Comparison of ENCODE assay signal across 17 cellular contexts in genomic region chr7:122369756-122370155, GRCh38.
DNase-seq lines count a peak whose midpoint lies in the region; TF ChIP-seq lines count a peak whose summit lies in the region.
"Had no signal": no experiment of that assay in that cellular context is flagged by ENCODE, and none has a peak within 500 bp of the region (broad histone marks: within the 10 kb centered on the region; RNA-seq: fewer than 3 reads in every experiment).

No MANE protein-coding gene starts in this region.

- TF ChIP-seq CTCF in A673 (conservative IDR thresholded peaks at IDR 0.05; ENCODE audit: low read depth, low read length) = no peak
- TF ChIP-seq CTCF in GM10266 (IDR thresholded peaks at IDR 0.05; ENCODE audit: control insufficient read depth, insufficient read depth, low read depth, missing control alignments) = no peak

- no peak overlapping the region for H3K4me2 ChIP-seq in neuronal stem cell (ENCODE audit: insufficient read depth, low read length, poor library complexity, severe bottlenecking)
- H3K4me2 ChIP-seq: A549, BLaER1 had no signal

- H2AFZ ChIP-seq in neuronal stem cell (ENCODE audit: low read length) = no peak overlapping the region

- CTCF ChIA-PET in A673 (lab: Charles Lee) = no interaction called here

- in situ Hi-C loops in HAP-1 (cut with MboI; ENCODE audit: low sequenced_read_pairs) = no loop called here

- no peak overlapping the region for H2BK15ac ChIP-seq in neuronal stem cell (ENCODE audit: low read length)

- BruUV-seq in A673 (replicated peaks; lab: Mats Ljungman, UMichigan) = no TSS peak

- H2BK5ac ChIP-seq in neuronal stem cell (ENCODE audit: low read length) = no peak overlapping the region

- no peak overlapping the region for H3K4ac ChIP-seq in neuronal stem cell (ENCODE audit: low read length)

- H4K91ac ChIP-seq in neuronal stem cell (ENCODE audit: low read depth, low read length, poor library complexity) = no peak overlapping the region

- H3K79me1 ChIP-seq in neuronal stem cell (ENCODE audit: low read depth, low read length) = no peaks in the 10 kb centered on the region

- intact Hi-C loops in A673 (cut with micrococcal nuclease; ENCODE audit: unreplicated experiment) = no loop called here

- DNase-seq in A673 (ENCODE audit: low spot score) = peak; percentile 45
- peak; percentile 20 to 62 for DNase-seq in HAP-1 (ENCODE audit: low spot score in 2 of 2)
- DNase-seq in NCI-H82 treated with DMSO at 0.1 percent for 48 hours (lab: John Stamatoyannopoulos, UW; ENCODE audit: unreplicated experiment) = peak; percentile 99
- DNase-seq in neuronal stem cell (ENCODE audit: low spot score) = no peak
- DNase-seq in stimulated activated CD4-positive, alpha-beta T cell treated with anti-CD3 and anti-CD28 coated beads, Interleukin-2, amount 100 ng/mL, for 24 hours = no peak
- DNase-seq in middle frontal gyrus (ENCODE audit: extremely low spot score, low spot score) = no peak
- no peak for DNase-seq in GM10266 (ENCODE audit: extremely low spot score)
- DNase-seq: CD4-positive, alpha-beta memory T cell; DMS 273 treated with DMSO at 0.1 percent for 48 hours; DMS53; DND-41; EL; GOT3; H7 had no signal

- no peaks in the 10 kb centered on the region for H3K9me3 ChIP-seq in A673 (ENCODE audit: low read depth, low read length, poor library complexity, severe bottlenecking)
- no peaks in the 10 kb centered on the region for H3K9me3 ChIP-seq in HAP-1
- peaks cover 0 to 2% of the 10 kb centered on the region in 2 donors for H3K9me3 ChIP-seq in neuronal stem cell (replicated peaks in 1 of 2; ENCODE audit: control insufficient read depth in 2 of 2, insufficient read depth in 1 of 2, low read depth in 1 of 2, low read length in 2 of 2)
- H3K9me3 ChIP-seq: A549, BLaER1 had no signal

- no peak overlapping the region for H2AK5ac ChIP-seq in neuronal stem cell (ENCODE audit: low read depth, low read length)

- H3K9ac ChIP-seq in neuronal stem cell (ENCODE audit: low read depth, low read length, poor library complexity) = no peak overlapping the region
- H3K9ac ChIP-seq: BLaER1 had no signal

- H3K27me3 ChIP-seq in A673 (replicated peaks; ENCODE audit: insufficient read depth, low read depth, low read length, poor library complexity) (no peaks in the 10 kb centered on the region), HAP-1 (ENCODE audit: low read depth) (no peaks in the 10 kb centered on the region), neuronal stem cell (ENCODE audit: control insufficient read depth in 3 of 3, insufficient read depth in 3 of 3, low read depth in 1 of 3, low read length in 3 of 3) (no peaks in the 10 kb centered on the region)
- H3K27me3 ChIP-seq: BLaER1 had no signal

- H3K18ac ChIP-seq in neuronal stem cell (ENCODE audit: low read length) = no peak overlapping the region

- no peak overlapping the region for H4K8ac ChIP-seq in neuronal stem cell (ENCODE audit: low read depth, low read length)

- H3K36me3 ChIP-seq in A673 (ENCODE audit: insufficient read depth, low read length, poor library complexity, severe bottlenecking) (no peaks in the 10 kb centered on the region), HAP-1 (replicated peaks) (no peaks in the 10 kb centered on the region), neuronal stem cell (replicated peaks in 1 of 2; ENCODE audit: control insufficient read depth in 2 of 2, insufficient read depth in 2 of 2, low read length in 2 of 2) (no peaks in the 10 kb centered on the region)
- H3K36me3 ChIP-seq: BLaER1 had no signal

- POLR2A ChIA-PET in A673 (lab: Charles Lee; ENCODE audit: low non-redundant PET) = no interaction called here

- no peak overlapping the region for H3K14ac ChIP-seq in neuronal stem cell (ENCODE audit: low read length)

- H3K4me3 ChIP-seq in A673 (ENCODE audit: low read depth, low read length, poor library complexity, severe bottlenecking) (no peak overlapping the region), HAP-1 (no peak overlapping the region), neuronal stem cell (ENCODE audit: low read length in 2 of 2) (no peak overlapping the region)
- H3K4me3 ChIP-seq: A549, BLaER1 had no signal

- no peak overlapping the region for H3K23ac ChIP-seq in neuronal stem cell (ENCODE audit: low read depth, low read length, poor library complexity)

- H2BK12ac ChIP-seq in neuronal stem cell (ENCODE audit: low read length) = no peak overlapping the region

- H3K27ac ChIP-seq in A673 (ENCODE audit: low read depth, low read length, poor library complexity, severe bottlenecking) (no peak overlapping the region), neuronal stem cell (replicated peaks; ENCODE audit: low read length) (peak overlapping the region; percentile 0)
- H3K27ac ChIP-seq: 22Rv1, A549, BLaER1 had no signal

- no peak overlapping the region for H2BK120ac ChIP-seq in neuronal stem cell (ENCODE audit: low read depth, low read length)

- H3K4me1 ChIP-seq in A673 (ENCODE audit: insufficient read depth, low read length, poor library complexity, severe bottlenecking) (peaks cover 6% of the 10 kb centered on the region), HAP-1 (peaks cover 5% of the 10 kb centered on the region), neuronal stem cell (ENCODE audit: control insufficient read depth in 2 of 2, insufficient read depth in 1 of 2, low read depth in 1 of 2, low read length in 2 of 2) (peaks cover 0 to 4% of the 10 kb centered on the region in 2 donors)
- H3K4me1 ChIP-seq: A549, BLaER1 had no signal

Comparison
In these comparisons a context has a peak if more than half of its experiments do, and no peak if none do; other contexts are left out.
1. DNase-seq: peak in A673 (single experiment), HAP-1 (2 of 2) and NCI-H82 treated with DMSO at 0.1 percent for 48 hours (single experiment); none in neuronal stem cell (single experiment), stimulated activated CD4-positive, alpha-beta T cell treated with anti-CD3 and anti-CD28 coated beads, Interleukin-2, amount 100 ng/mL, for 24 hours (0 of 2), middle frontal gyrus (single experiment) and GM10266 (single experiment).